In genomic region chr1:41025979-41026819, GRCh38 we compare ENCODE assay signal across 17 cellular contexts. TPM values are rescaled to one million over a fixed set of nuclear protein-coding genes. Genes with fewer than 3 reads are reported as not detected.
DNase-seq lines count a peak whose midpoint lies in the region; ATAC-seq, FAIRE-seq and TF ChIP-seq lines count a peak whose summit lies in the region.
"Had no signal": no experiment of that assay in that cellular context is flagged by ENCODE, and none has a peak within 500 bp of the region (broad histone marks: within the 10 kb centered on the region; RNA-seq: fewer than 3 reads in every experiment).

No MANE protein-coding gene starts in this region.

- H3K9me3 Mint-ChIP-seq in activated T-helper 17 cell treated with anti-CD3 and anti-CD28 coated beads, Interleukin-2, amount 50 U/mL, for 72 hours = no peaks in the 10 kb centered on the region
- no peaks in the 10 kb centered on the region for H3K9me3 Mint-ChIP-seq in stimulated activated naive B cell treated with anti-CD40 and anti-IgM and Interleukin-4, amounts not matched to agents 10 μg/mL and 1 μg/mL and 100 μg/mL, for 72 hours
- H3K9me3 Mint-ChIP-seq: CD8-positive, alpha-beta T cell; H9 had no signal

- H3K27ac ChIP-seq in HepG2 (ENCODE audit: extremely low read length, insufficient read depth, low read length) (no peak overlapping the region), right lobe of liver (no peak overlapping the region)

- intact Hi-C loops in HepG2 (cut with micrococcal nuclease; ENCODE audit: unreplicated experiment) = no loop called here
- intact Hi-C loops in right lobe of liver (cut with DNase I) = loop anchor here in 1 of 2 donors (10.0 kb wide), 1 partner anchor 209 kb away; no protein-coding TSS in a partner anchor

- ATAC-seq in HepG2 = no peak
- ATAC-seq in right lobe of liver = no peak
- ATAC-seq in activated T-helper 17 cell treated with anti-CD3 and anti-CD28 coated beads, Interleukin-2, amount 50 U/mL, for 72 hours (replicated peaks) = no peak
- no peak for ATAC-seq in stimulated activated naive B cell treated with anti-CD40 and anti-IgM and Interleukin-4, amounts not matched to agents 10 μg/mL and 1 μg/mL and 100 μg/mL, for 72 hours (replicated peaks)
- no peak for ATAC-seq in HG03469 (IDR thresholded peaks at IDR 0.05; ENCODE audit: unreplicated experiment)
- ATAC-seq: CD8-positive, alpha-beta T cell had no signal

- BruUV-seq in HepG2 (replicated peaks; lab: Mats Ljungman, UMichigan) = no TSS peak

- H3K4me1 ChIP-seq in HepG2 (ENCODE audit: insufficient read depth, low read length) = peaks cover 17% of the 10 kb centered on the region
- H3K4me1 ChIP-seq in right lobe of liver = peaks cover 0 to 6% (median 2%) of the 10 kb centered on the region in 4 donors

- TF ChIP-seq CTCF in HepG2 (CRISPR knock-in tag; IDR thresholded peaks at IDR 0.05) = no peak
- no peak for TF ChIP-seq CTCF in right lobe of liver (IDR thresholded peaks at IDR 0.05)
- no peak for TF ChIP-seq CTCF in GM12864 (IDR thresholded peaks at IDR 0.05; ENCODE audit: low read depth, low read length, missing control alignments)

- CTCF ChIA-PET in HepG2 (lab: Yijun Ruan, JAX; ENCODE audit: low intra/inter-chr PET ratio, low total read pairs) = no interaction called here

- no peak overlapping the region for H3K4me3 Mint-ChIP-seq in activated T-helper 17 cell treated with anti-CD3 and anti-CD28 coated beads, Interleukin-2, amount 50 U/mL, for 72 hours
- no peak overlapping the region for H3K4me3 Mint-ChIP-seq in stimulated activated naive B cell treated with anti-CD40 and anti-IgM and Interleukin-4, amounts not matched to agents 10 μg/mL and 1 μg/mL and 100 μg/mL, for 72 hours
- H3K4me3 Mint-ChIP-seq: CD8-positive, alpha-beta T cell; H9 had no signal

- H3K36me3 Mint-ChIP-seq in activated T-helper 17 cell treated with anti-CD3 and anti-CD28 coated beads, Interleukin-2, amount 50 U/mL, for 72 hours (ENCODE audit: low read depth) = peaks cover 39% of the 10 kb centered on the region
- H3K36me3 Mint-ChIP-seq in stimulated activated naive B cell treated with anti-CD40 and anti-IgM and Interleukin-4, amounts not matched to agents 10 μg/mL and 1 μg/mL and 100 μg/mL, for 72 hours = peaks cover 32 to 60% of the 10 kb centered on the region in 2 donors

- peaks cover 4% of the 10 kb centered on the region for H3K4me1 Mint-ChIP-seq in activated T-helper 17 cell treated with anti-CD3 and anti-CD28 coated beads, Interleukin-2, amount 50 U/mL, for 72 hours
- peaks cover 13 to 14% of the 10 kb centered on the region in 2 donors for H3K4me1 Mint-ChIP-seq in stimulated activated naive B cell treated with anti-CD40 and anti-IgM and Interleukin-4, amounts not matched to agents 10 μg/mL and 1 μg/mL and 100 μg/mL, for 72 hours

- no peak overlapping the region for H2AFZ ChIP-seq in HepG2 (ENCODE audit: low read length)

- POLR2A ChIA-PET in HepG2 (lab: Yijun Ruan, JAX) = no interaction called here

- 100% methylated on average over 2 of the region's 4 CpGs for WGBS in HepG2 (ENCODE audit: low lambda C conversion rate)
- WGBS in right lobe of liver (ENCODE audit: insufficient coverage, low coverage, low lambda C conversion rate, missing lambda C conversion rate) = 100% methylated on average over 2 of the region's 4 CpGs

- no peaks in the 10 kb centered on the region; the same call in 1 of the 2 replicates for H4K20me1 ChIP-seq in HepG2 (ENCODE audit: insufficient read depth, low read length)

- TF ChIP-seq RAD21 in HepG2 (CRISPR knock-in tag; IDR thresholded peaks at IDR 0.05) = no peak

- H3K27me3 Mint-ChIP-seq in activated T-helper 17 cell treated with anti-CD3 and anti-CD28 coated beads, Interleukin-2, amount 50 U/mL, for 72 hours = no peaks in the 10 kb centered on the region
- H3K27me3 Mint-ChIP-seq in stimulated activated naive B cell treated with anti-CD40 and anti-IgM and Interleukin-4, amounts not matched to agents 10 μg/mL and 1 μg/mL and 100 μg/mL, for 72 hours = no peaks in the 10 kb centered on the region

- no peaks in the 10 kb centered on the region for H3K79me2 ChIP-seq in HepG2 (ENCODE audit: insufficient read depth, low read length)

- 0 out of 4 replicates have a peak, but pooled peaks of 1 of the 2 experiments have one; percentile 16 for TF ChIP-seq POLR2A in HepG2 (IDR thresholded peaks at IDR 0.05; ENCODE audit: insufficient read depth in 1 of 2, low read depth in 2 of 2, low read length in 2 of 2)
- no peak for TF ChIP-seq POLR2A in right lobe of liver (IDR thresholded peaks at IDR 0.05)

- no peak for DNase-seq in HepG2 (ENCODE audit: low spot score)
- no peak for DNase-seq in right lobe of liver
- DNase-seq in GM12864 (ENCODE audit: low read depth) = peak; percentile 15
- no peak for DNase-seq in stimulated activated naive B cell treated with anti-CD40 and anti-IgM and Interleukin-4, amounts not matched to agents 10 μg/mL and 1 μg/mL and 100 μg/mL, for 72 hours
- no peak for DNase-seq in MG63
- DNase-seq: BE2C; CD8-positive, alpha-beta T cell; GF-D8; H9; NCI-H187; NCI-H345; NCI-H526 treated with DMSO at 0.1 percent for 48 hours; NK-92 treated with Interleukin-12 subunit alpha and Interleukin-12 subunit beta, amount 100 ng/mL, for 24 hours; RPMI8226 had no signal

- H3K9ac ChIP-seq in HepG2 (ENCODE audit: insufficient read depth, low read depth, low read length) = no peak overlapping the region

- peak overlapping the region; percentile 81 for H3K27ac Mint-ChIP-seq in activated T-helper 17 cell treated with anti-CD3 and anti-CD28 coated beads, Interleukin-2, amount 50 U/mL, for 72 hours
- H3K27ac Mint-ChIP-seq in stimulated activated naive B cell treated with anti-CD40 and anti-IgM and Interleukin-4, amounts not matched to agents 10 μg/mL and 1 μg/mL and 100 μg/mL, for 72 hours = peak overlapping the region; percentile 3
- H3K27ac Mint-ChIP-seq: CD8-positive, alpha-beta T cell had no signal

- H3K4me3 ChIP-seq in HepG2 (replicated peaks in 1 of 3; ENCODE audit: insufficient read depth in 1 of 3, low read depth in 2 of 3, low read length in 3 of 3) (no peak overlapping the region), right lobe of liver (no peak overlapping the region), GM12864 (ENCODE audit: low read depth, low read length) (no peak overlapping the region), MG63 (no peak overlapping the region)

- no peak overlapping the region for H3K4me2 ChIP-seq in HepG2 (ENCODE audit: low read depth, low read length)

- no peak for FAIRE-seq in HepG2 (lab: Jason Lieb, UNC)

- H3K9me3 ChIP-seq in HepG2 (ENCODE audit: low read length) = no peaks in the 10 kb centered on the region
- no peaks in the 10 kb centered on the region for H3K9me3 ChIP-seq in right lobe of liver
- H3K9me3 ChIP-seq in MG63 = no peaks in the 10 kb centered on the region
- H3K9me3 ChIP-seq: BE2C had no signal

- no peak for TF ChIP-seq EP300 in HepG2 (IDR thresholded peaks at IDR 0.05; ENCODE audit: low read depth in 2 of 2, low read length in 2 of 2)
- no peak for TF ChIP-seq EP300 in HepG2 (CRISPR knock-in tag; IDR thresholded peaks at IDR 0.05; ENCODE audit: borderline replicate concordance)

- H3K27me3 ChIP-seq in HepG2 (ENCODE audit: control insufficient read depth in 1 of 2, insufficient read depth in 2 of 2, low read length in 2 of 2) (no peaks in the 10 kb centered on the region), right lobe of liver (no peaks in the 10 kb centered on the region), MG63 (no peaks in the 10 kb centered on the region)
- H3K27me3 ChIP-seq: BE2C had no signal

- in situ Hi-C loops in HepG2 (cut with HindIII; ENCODE audit: extremely low pct_ligation_motif_present, low pct_unique_long_range_greater_than_20kb) = no loop called here

- H3K36me3 ChIP-seq in HepG2 (replicated peaks in 1 of 2; ENCODE audit: control insufficient read depth in 1 of 2, insufficient read depth in 2 of 2, low read length in 2 of 2) (peaks cover 5 to 24% of the 10 kb centered on the region in 2 experiments), right lobe of liver (peaks cover 0 to 10% (median 0%) of the 10 kb centered on the region in 4 donors), MG63 (peaks cover 28% of the 10 kb centered on the region)
- H3K36me3 ChIP-seq: BE2C had no signal

RNA-seq across cellular contexts. Expression of gene SLFNL1, which starts 4.7 kb away (rescaled TPM):
- total RNA-seq in HepG2 (2016; rRNA removed; fragmentation: Illumina TruSeq; extraction: Trizol) (0.07 TPM in 1 of 2 replicates, not detected in the other), right lobe of liver (under 1 TPM in 3 of 6 experiments, not detected in 3; 0.06 to 0.27 (median 0.14) TPM)
- total RNA-seq in HepG2 (2016; cell fraction: cytosol; rRNA removed; fragmentation: Illumina TruSeq; extraction: Trizol; ENCODE audit: low read depth) = not detected in 2 replicates
- 0.19 TPM in 1 of 2 replicates, not detected in the other for total RNA-seq in HepG2 (2016; cell fraction: insoluble cytoplasmic fraction; rRNA removed; fragmentation: Illumina TruSeq; extraction: Trizol)
- total RNA-seq in HepG2 (2016; cell fraction: membrane; rRNA removed; fragmentation: Illumina TruSeq; extraction: Trizol) = 0.09 TPM in 1 of 2 replicates, not detected in the other
- total RNA-seq in HepG2 (2016; cell fraction: nucleus; rRNA removed; fragmentation: Illumina TruSeq; extraction: Trizol) = 0.31 and 0.50 TPM in 2 replicates
- 0.18 and 0.20 TPM in 2 replicates for polyA plus RNA-seq in HepG2 (2011; rRNA removed)
- 0.05 and 0.08 TPM in 2 replicates for polyA plus RNA-seq in HepG2 (2011; cell fraction: cytosol; rRNA removed)
- polyA plus RNA-seq in HepG2 (2011; cell fraction: nucleus; rRNA removed) = 1.2 and 1.7 TPM in 2 replicates
- 0.44 and 0.65 TPM in 2 replicates for polyA plus RNA-seq in HepG2 (2012)
- polyA plus RNA-seq in HepG2 (2016; cell fraction: cytosol; fragmentation: Illumina TruSeq; extraction: Trizol; ENCODE audit: low read depth) = not detected in 2 replicates
- polyA plus RNA-seq in HepG2 (2016; cell fraction: insoluble cytoplasmic fraction; fragmentation: Illumina TruSeq; extraction: Trizol; ENCODE audit: low read depth) = not detected in 2 replicates
- not detected in 2 replicates for polyA plus RNA-seq in HepG2 (2016; cell fraction: membrane; fragmentation: Illumina TruSeq; extraction: Trizol; ENCODE audit: low read depth)
- 0.60 and 0.71 TPM in 2 replicates for polyA plus RNA-seq in HepG2 (2016; cell fraction: nucleus; fragmentation: Illumina TruSeq; extraction: Trizol; ENCODE audit: insufficient read depth, low read depth)
- 0.37 and 1.3 TPM in 2 replicates for polyA minus RNA-seq in HepG2 (2011; rRNA and poly(A)+ RNA removed; ENCODE audit: low replicate concordance)
- not detected in 2 replicates for polyA minus RNA-seq in HepG2 (2011; cell fraction: cytosol; rRNA and poly(A)+ RNA removed)
- polyA minus RNA-seq in HepG2 (2011; cell fraction: nucleus; rRNA and poly(A)+ RNA removed) = 2.1 and 2.4 TPM in 2 replicates
- under 1 TPM; 0.13 to 0.32 TPM for total RNA-seq in activated T-helper 17 cell treated with anti-CD3 and anti-CD28 coated beads, Interleukin-2, amount 50 U/mL, for 72 hours
- not detected in 2 replicates for total RNA-seq in MG63 (2014; rRNA removed; shearing (Covaris generic); ENCODE audit: low replicate concordance)
- total RNA-seq: HT1080 had no signal

RNA-seq across cellular contexts. Expression of gene CTPS1, which starts 46.7 kb away (rescaled TPM):
- total RNA-seq in HepG2 (2016; rRNA removed; fragmentation: Illumina TruSeq; extraction: Trizol) (42.8 and 63.1 TPM in 2 replicates), right lobe of liver (10 to 100 TPM; 13.1 to 48.0 (median 42.2) TPM)
- 8.1 and 8.4 TPM in 2 replicates for total RNA-seq in HepG2 (2016; cell fraction: cytosol; rRNA removed; fragmentation: Illumina TruSeq; extraction: Trizol; ENCODE audit: low read depth)
- total RNA-seq in HepG2 (2016; cell fraction: insoluble cytoplasmic fraction; rRNA removed; fragmentation: Illumina TruSeq; extraction: Trizol) = 40.9 and 54.3 TPM in 2 replicates
- total RNA-seq in HepG2 (2016; cell fraction: membrane; rRNA removed; fragmentation: Illumina TruSeq; extraction: Trizol) = 18.5 and 19.2 TPM in 2 replicates
- 56.4 and 60.8 TPM in 2 replicates for total RNA-seq in HepG2 (2016; cell fraction: nucleus; rRNA removed; fragmentation: Illumina TruSeq; extraction: Trizol)
- polyA plus RNA-seq in HepG2 (2011; rRNA removed) = 9.6 and 10.1 TPM in 2 replicates
- polyA plus RNA-seq in HepG2 (2011; cell fraction: cytosol; rRNA removed) = 6.4 and 7.9 TPM in 2 replicates
- 42.7 and 43.4 TPM in 2 replicates for polyA plus RNA-seq in HepG2 (2011; cell fraction: nucleus; rRNA removed)
- polyA plus RNA-seq in HepG2 (2012) = 19.4 and 21.9 TPM in 2 replicates
- 4.7 and 5.0 TPM in 2 replicates for polyA plus RNA-seq in HepG2 (2016; cell fraction: cytosol; fragmentation: Illumina TruSeq; extraction: Trizol; ENCODE audit: low read depth)
- 61.3 and 68.4 TPM in 2 replicates for polyA plus RNA-seq in HepG2 (2016; cell fraction: insoluble cytoplasmic fraction; fragmentation: Illumina TruSeq; extraction: Trizol; ENCODE audit: low read depth)
- polyA plus RNA-seq in HepG2 (2016; cell fraction: membrane; fragmentation: Illumina TruSeq; extraction: Trizol; ENCODE audit: low read depth) = 9.5 and 10.5 TPM in 2 replicates
- polyA plus RNA-seq in HepG2 (2016; cell fraction: nucleus; fragmentation: Illumina TruSeq; extraction: Trizol; ENCODE audit: insufficient read depth, low read depth) = 105 and 109 TPM in 2 replicates
- polyA minus RNA-seq in HepG2 (2011; rRNA and poly(A)+ RNA removed; ENCODE audit: low replicate concordance) = 23.3 and 120 TPM in 2 replicates
- polyA minus RNA-seq in HepG2 (2011; cell fraction: cytosol; rRNA and poly(A)+ RNA removed) = 7.5 and 8.1 TPM in 2 replicates
- polyA minus RNA-seq in HepG2 (2011; cell fraction: nucleus; rRNA and poly(A)+ RNA removed) = 51.4 and 55.3 TPM in 2 replicates
- total RNA-seq in activated T-helper 17 cell treated with anti-CD3 and anti-CD28 coated beads, Interleukin-2, amount 50 U/mL, for 72 hours = 100 to 1,000 TPM in 1 of 2 donors, 10 to 100 TPM in 1; 46.3 to 102 TPM
- 48.3 and 53.4 TPM in 2 replicates for total RNA-seq in MG63 (2014; rRNA removed; shearing (Covaris generic); ENCODE audit: low replicate concordance)
